ENCODE assay signal across 19 cellular contexts in genomic region chr1:118217073-118217620, GRCh38. TPM values are rescaled to one million over a fixed set of nuclear protein-coding genes. Genes with fewer than 3 reads are reported as not detected.
"Had no signal": no experiment of that assay in that cellular context is flagged by ENCODE, and none has a peak within 500 bp of the region (broad histone marks: within the 10 kb centered on the region; RNA-seq: fewer than 3 reads in every experiment).

No MANE protein-coding gene starts in this region.

- H3K36me3 ChIP-seq: cardiac muscle cell, neutrophil, thyroid gland had no signal

- DNase-seq: activated CD4-positive, CD25-positive, alpha-beta regulatory T cell treated with anti-CD3 and anti-CD28 coated beads, Interleukin-2, amount 50 U/mL, for 72 hours; activated naive CD4-positive, alpha-beta T cell treated with anti-CD3 and anti-CD28 coated beads, Interleukin-2, amount 50 U/mL, for 16 hours; islet precursor cell; mucosa of descending colon; naive thymus-derived CD8-positive, alpha-beta T cell; stimulated activated CD4-positive, alpha-beta T cell treated with anti-CD3 and anti-CD28 coated beads, Interleukin-15, amount 100 ng/mL, for 24 hours; stimulated activated CD4-positive, alpha-beta T cell treated with anti-CD3 and anti-CD28 coated beads, Interleukin-4, amount 100 ng/mL, for 1 hour; stimulated activated naive B cell treated with anti-CD40 and anti-IgM and Interleukin-4, amounts not matched to agents 10 μg/mL and 1 μg/mL and 100 μg/mL, for 72 hours; T-helper 9 cell; thyroid gland had no signal

- H3K9me3 ChIP-seq: mucosa of descending colon, neutrophil, thyroid gland had no signal

- H3K36me3 Mint-ChIP-seq: stimulated activated naive B cell treated with anti-CD40 and anti-IgM and Interleukin-4, amounts not matched to agents 10 μg/mL and 1 μg/mL and 100 μg/mL, for 72 hours had no signal

- FAIRE-seq: astrocyte, colon, endometrium had no signal

- H3K27me3 ChIP-seq: cardiac muscle cell, neutrophil, thyroid gland had no signal

- H3K27me3 Mint-ChIP-seq: stimulated activated naive B cell treated with anti-CD40 and anti-IgM and Interleukin-4, amounts not matched to agents 10 μg/mL and 1 μg/mL and 100 μg/mL, for 72 hours had no signal

- H3K4me1 ChIP-seq: parathyroid adenoma, thyroid gland had no signal

- ATAC-seq: activated T-helper 17 cell treated with anti-CD3 and anti-CD28 coated beads, Interleukin-2, amount 50 U/mL, for 72 hours; left lobe of liver; mucosa of descending colon; naive thymus-derived CD8-positive, alpha-beta T cell; stimulated activated naive B cell treated with anti-CD40 and anti-IgM and Interleukin-4, amounts not matched to agents 10 μg/mL and 1 μg/mL and 100 μg/mL, for 72 hours had no signal

- H3K4me1 Mint-ChIP-seq: activated T-helper 17 cell treated with anti-CD3 and anti-CD28 coated beads, Interleukin-2, amount 50 U/mL, for 72 hours; naive thymus-derived CD8-positive, alpha-beta T cell; stimulated activated naive B cell treated with anti-CD40 and anti-IgM and Interleukin-4, amounts not matched to agents 10 μg/mL and 1 μg/mL and 100 μg/mL, for 72 hours had no signal

- H3K4me3 ChIP-seq: cardiac muscle cell, mucosa of descending colon, thyroid gland had no signal

- H3K27ac Mint-ChIP-seq: activated T-helper 17 cell treated with anti-CD3 and anti-CD28 coated beads, Interleukin-2, amount 50 U/mL, for 72 hours; naive thymus-derived CD8-positive, alpha-beta T cell; stimulated activated naive B cell treated with anti-CD40 and anti-IgM and Interleukin-4, amounts not matched to agents 10 μg/mL and 1 μg/mL and 100 μg/mL, for 72 hours had no signal

- H3K9me3 Mint-ChIP-seq: stimulated activated naive B cell treated with anti-CD40 and anti-IgM and Interleukin-4, amounts not matched to agents 10 μg/mL and 1 μg/mL and 100 μg/mL, for 72 hours had no signal

- H3K27ac ChIP-seq: cardiac muscle cell, neutrophil, parathyroid adenoma, thyroid gland had no signal

- H3K4me3 Mint-ChIP-seq: activated T-helper 17 cell treated with anti-CD3 and anti-CD28 coated beads, Interleukin-2, amount 50 U/mL, for 72 hours; naive thymus-derived CD8-positive, alpha-beta T cell; stimulated activated naive B cell treated with anti-CD40 and anti-IgM and Interleukin-4, amounts not matched to agents 10 μg/mL and 1 μg/mL and 100 μg/mL, for 72 hours had no signal

RNA-seq across cellular contexts. Expression of gene SPAG17, which starts 32.1 kb away (rescaled TPM):
- total RNA-seq: activated T-helper 17 cell treated with anti-CD3 and anti-CD28 coated beads, Interleukin-2, amount 50 U/mL, for 72 hours; left lobe of liver; lung microvascular endothelial cell; mucosa of descending colon; naive thymus-derived CD8-positive, alpha-beta T cell had no signal
- polyA plus RNA-seq: naive thymus-derived CD8-positive, alpha-beta T cell had no signal
